ENCODE assay signal across 13 cellular contexts in the genomic region with DNA sequence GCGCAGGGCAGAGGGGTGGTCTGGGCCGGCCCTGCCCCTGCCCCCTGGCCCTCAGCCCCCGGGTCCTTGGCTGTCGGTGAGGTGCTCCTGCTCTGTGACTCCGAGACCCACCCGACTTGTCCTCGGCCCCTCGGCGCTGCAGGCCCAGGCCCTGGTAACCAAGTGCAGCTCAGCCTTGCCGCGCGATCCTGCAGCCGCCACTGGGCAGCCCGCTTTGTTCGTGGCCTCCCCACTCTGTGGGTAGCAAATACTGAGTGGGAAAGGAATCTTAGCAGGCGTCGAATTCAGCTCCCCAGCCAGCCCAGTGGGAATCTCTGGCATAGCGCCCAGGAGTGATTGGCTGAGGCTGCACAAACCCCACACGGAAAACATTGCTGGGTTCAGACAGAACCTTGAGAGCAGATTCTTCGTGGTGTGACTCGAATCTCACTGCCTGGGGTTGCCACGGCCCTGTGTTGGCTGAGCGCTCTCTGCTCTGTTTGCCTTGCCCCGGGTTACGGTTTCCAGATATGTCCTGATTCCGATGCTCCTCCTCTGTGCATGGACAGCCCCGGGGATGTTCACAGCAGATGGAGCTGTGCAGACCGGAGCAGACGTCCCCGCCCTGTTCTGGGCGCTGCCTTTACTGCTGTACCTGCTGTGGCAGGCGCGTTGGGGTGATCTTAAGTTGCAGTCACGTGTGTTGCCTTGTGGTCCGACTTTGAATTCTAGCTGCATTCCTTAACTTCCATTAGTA. TPM values are rescaled to one million over a fixed set of nuclear protein-coding genes. Genes with fewer than 3 reads are reported as not detected.
A peak's percentile ranks its signal among the peaks of the same experiment; 100 is the strongest.
DNase-seq lines count a peak whose midpoint lies in the region; TF ChIP-seq lines count a peak whose summit lies in the region.
"Had no signal": no experiment of that assay in that cellular context is flagged by ENCODE, and none has a peak within 500 bp of the region (broad histone marks: within the 10 kb centered on the region; RNA-seq: fewer than 3 reads in every experiment).

No MANE protein-coding gene starts in this region.

- H3K4me3 ChIP-seq in AG10803 (ENCODE audit: low read length) (no peak overlapping the region), H7 (ENCODE audit: insufficient read depth, low read depth, low read length) (no peak overlapping the region)
- H3K4me3 ChIP-seq: lower lobe of right lung had no signal

- H3K36me3 ChIP-seq in H7 (replicated peaks; ENCODE audit: control insufficient read depth, insufficient read depth, low read length) = no peaks in the 10 kb centered on the region

- no peaks in the 10 kb centered on the region for H3K36me3 Mint-ChIP-seq in nephron progenitor cell (ENCODE audit: low read depth)
- H3K36me3 Mint-ChIP-seq in activated T-helper 1 cell treated with anti-CD3 and anti-CD28 coated beads, Interleukin-12 subunit alpha, Interleukin-12 subunit beta, Interleukin-2, Interleukin-4 antibody, amounts not matched to agents 30 ng/mL and 10 ng/mL and 1 ng/mL, durations not matched to agents 14 hours and 24 hours and 36 hours (ENCODE audit: low read depth) = peaks cover 14% of the 10 kb centered on the region

- no peak overlapping the region for H3K4me3 Mint-ChIP-seq in nephron progenitor cell
- no peak overlapping the region for H3K4me3 Mint-ChIP-seq in activated T-helper 1 cell treated with anti-CD3 and anti-CD28 coated beads, Interleukin-12 subunit alpha, Interleukin-12 subunit beta, Interleukin-2, Interleukin-4 antibody, amounts not matched to agents 30 ng/mL and 10 ng/mL and 1 ng/mL, durations not matched to agents 14 hours and 24 hours and 36 hours
- H3K4me3 Mint-ChIP-seq: stimulated activated naive CD8-positive, alpha-beta T cell treated with anti-CD3 and anti-CD28 coated beads, Interleukin-15, amount 100 ng/mL, for 72 hours; T-helper 2 cell treated with Interferon-gamma antibody and Interleukin-4, amounts not matched to agents 5 μg/mL and 100 μg/mL, for 36 hours had no signal

- no peak for TF ChIP-seq CTCF in AG10803 (conservative IDR thresholded peaks at IDR 0.05; ENCODE audit: low read length)
- TF ChIP-seq CTCF in nephron progenitor cell (IDR thresholded peaks at IDR 0.05) = no peak

- peaks cover 3% of the 10 kb centered on the region for H3K4me1 Mint-ChIP-seq in nephron progenitor cell
- peaks cover 12% of the 10 kb centered on the region for H3K4me1 Mint-ChIP-seq in activated T-helper 1 cell treated with anti-CD3 and anti-CD28 coated beads, Interleukin-12 subunit alpha, Interleukin-12 subunit beta, Interleukin-2, Interleukin-4 antibody, amounts not matched to agents 30 ng/mL and 10 ng/mL and 1 ng/mL, durations not matched to agents 14 hours and 24 hours and 36 hours (ENCODE audit: low read depth)

- DNase-seq in AG10803 (ENCODE audit: low read depth) (peak; percentile 83), H7 (peak; percentile 72), nephron progenitor cell (no peak), T-helper 9 cell (no peak), GM19240 (ENCODE audit: insufficient read length, low spot score) (no peak)
- DNase-seq in effector CD4-positive, alpha-beta T cell = no peak
- DNase-seq in activated T-helper 1 cell treated with anti-CD3 and anti-CD28 coated beads, Interleukin-12 subunit alpha, Interleukin-12 subunit beta, Interleukin-2, Interleukin-4 antibody, amounts not matched to agents 30 ng/mL and 10 ng/mL and 1 ng/mL, durations not matched to agents 14 hours and 24 hours and 36 hours (ENCODE audit: low spot score) = no peak
- DNase-seq: lower lobe of right lung, NCI-H748 treated with DMSO at 0.1 percent for 48 hours had no signal

- H3K9me3 Mint-ChIP-seq in nephron progenitor cell = peaks cover 13% of the 10 kb centered on the region
- H3K9me3 Mint-ChIP-seq in activated T-helper 1 cell treated with anti-CD3 and anti-CD28 coated beads, Interleukin-12 subunit alpha, Interleukin-12 subunit beta, Interleukin-2, Interleukin-4 antibody, amounts not matched to agents 30 ng/mL and 10 ng/mL and 1 ng/mL, durations not matched to agents 14 hours and 24 hours and 36 hours = no peaks in the 10 kb centered on the region
- H3K9me3 Mint-ChIP-seq: T-helper 2 cell treated with Interferon-gamma antibody and Interleukin-4, amounts not matched to agents 5 μg/mL and 100 μg/mL, for 36 hours had no signal

- peaks cover 19% of the 10 kb centered on the region for H3K27me3 Mint-ChIP-seq in nephron progenitor cell (ENCODE audit: low read depth, poor library complexity)
- no peaks in the 10 kb centered on the region for H3K27me3 Mint-ChIP-seq in activated T-helper 1 cell treated with anti-CD3 and anti-CD28 coated beads, Interleukin-12 subunit alpha, Interleukin-12 subunit beta, Interleukin-2, Interleukin-4 antibody, amounts not matched to agents 30 ng/mL and 10 ng/mL and 1 ng/mL, durations not matched to agents 14 hours and 24 hours and 36 hours (ENCODE audit: insufficient read depth)
- H3K27me3 Mint-ChIP-seq: stimulated activated naive CD8-positive, alpha-beta T cell treated with anti-CD3 and anti-CD28 coated beads, Interleukin-15, amount 100 ng/mL, for 72 hours had no signal

- intact Hi-C loops in activated T-helper 1 cell treated with anti-CD3 and anti-CD28 coated beads, Interleukin-12 subunit alpha, Interleukin-12 subunit beta, Interleukin-2, Interleukin-4 antibody, amounts not matched to agents 30 ng/mL and 10 ng/mL and 1 ng/mL, durations not matched to agents 14 hours and 24 hours and 36 hours (cut with micrococcal nuclease) = no loop called here

- peak overlapping the region; percentile 65 for H3K27ac ChIP-seq in cingulate gyrus (ENCODE audit: low read depth, low read length)

- H3K27me3 ChIP-seq in H7 (ENCODE audit: control insufficient read depth, insufficient read depth, low read length) = no peaks in the 10 kb centered on the region

- H3K27ac Mint-ChIP-seq in nephron progenitor cell = peak overlapping the region; percentile 60
- H3K27ac Mint-ChIP-seq in activated T-helper 1 cell treated with anti-CD3 and anti-CD28 coated beads, Interleukin-12 subunit alpha, Interleukin-12 subunit beta, Interleukin-2, Interleukin-4 antibody, amounts not matched to agents 30 ng/mL and 10 ng/mL and 1 ng/mL, durations not matched to agents 14 hours and 24 hours and 36 hours = no peak overlapping the region
- H3K27ac Mint-ChIP-seq: IgD-negative memory B cell had no signal

RNA-seq across cellular contexts. Expression of a gene that starts 13.4 kb away (rescaled TPM):
- 20.5 and 24.1 TPM in 2 replicates for total RNA-seq in H7 (2014; rRNA removed; shearing (Covaris generic))
- total RNA-seq in activated T-helper 1 cell treated with anti-CD3 and anti-CD28 coated beads, Interleukin-12 subunit alpha, Interleukin-12 subunit beta, Interleukin-2, Interleukin-4 antibody, amounts not matched to agents 30 ng/mL and 10 ng/mL and 1 ng/mL, durations not matched to agents 14 hours and 24 hours and 36 hours = 59.6 and 62.0 TPM in 2 replicates

Comparison
In these comparisons a context has a peak if more than half of its experiments do, and no peak if none do; other contexts are left out.
1. DNase-seq: peak in AG10803 (single experiment) and H7 (single experiment); none in nephron progenitor cell (single experiment), effector CD4-positive, alpha-beta T cell (single experiment), activated T-helper 1 cell treated with anti-CD3 and anti-CD28 coated beads, Interleukin-12 subunit alpha, Interleukin-12 subunit beta, Interleukin-2, Interleukin-4 antibody, amounts not matched to agents 30 ng/mL and 10 ng/mL and 1 ng/mL, durations not matched to agents 14 hours and 24 hours and 36 hours (single experiment), T-helper 9 cell (single experiment) and GM19240 (single experiment).